28 cellular contexts compared by ENCODE assay signal in the genomic region with DNA sequence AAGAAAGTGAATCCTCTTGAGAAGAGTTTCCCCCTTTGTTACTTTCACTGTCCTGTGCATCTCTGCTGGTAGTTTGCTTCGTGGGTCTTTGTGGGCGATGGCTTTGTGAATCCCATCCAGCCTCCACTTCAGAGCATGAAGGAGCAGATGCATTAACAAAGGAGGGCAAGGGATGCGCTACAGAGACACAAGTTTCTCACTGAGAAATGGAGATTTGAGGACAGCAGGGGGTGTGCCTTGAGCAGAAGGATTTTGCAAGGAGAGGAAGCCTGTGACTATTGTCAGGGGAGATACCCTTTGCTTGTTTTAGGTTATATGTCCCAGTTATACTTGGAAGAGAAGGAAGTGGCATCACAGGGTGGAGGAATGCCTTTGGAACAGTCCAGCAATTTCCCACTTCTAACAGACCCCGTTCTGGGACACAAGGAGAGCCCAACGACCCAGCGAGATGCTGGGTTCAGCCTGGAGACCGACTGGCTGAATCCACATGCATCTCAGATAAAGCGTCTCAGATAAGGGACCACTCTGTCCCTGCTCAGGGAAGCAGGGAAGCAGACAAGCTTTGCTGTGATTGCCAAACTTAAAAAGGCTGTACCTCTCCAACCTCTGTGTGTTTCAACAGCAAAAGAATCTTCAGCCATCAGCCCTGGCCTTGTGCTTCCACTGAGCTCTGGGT.
"Had no signal": no experiment of that assay in that cellular context is flagged by ENCODE, and none has a peak within 500 bp of the region (broad histone marks: within the 10 kb centered on the region; RNA-seq: fewer than 3 reads in every experiment).

No MANE protein-coding gene starts in this region.

- H3K4me3 Mint-ChIP-seq: activated naive CD4-positive, alpha-beta T cell treated with anti-CD3 and anti-CD28 coated beads for 36 hours; activated naive CD8-positive, alpha-beta T cell treated with anti-CD3 and anti-CD28 coated beads for 36 hours; memory B cell; natural killer cell treated with Interleukin-12 subunit alpha and Interleukin-12 subunit beta and Interleukin-15 and Interleukin-18, amount 100 ng/mL, for 72 hours; stimulated activated effector memory CD8-positive, alpha-beta T cell treated with anti-CD3 and anti-CD28 coated beads, Interleukin-12 subunit alpha, Interleukin-12 subunit beta, amount 100 ng/mL, for 72 hours; T-helper 2 cell treated with Interferon-gamma antibody and Interleukin-4, amounts not matched to agents 5 μg/mL and 100 μg/mL, for 36 hours had no signal

- H3K27me3 Mint-ChIP-seq: activated naive CD8-positive, alpha-beta T cell treated with anti-CD3 and anti-CD28 coated beads for 36 hours; natural killer cell treated with Interleukin-12 subunit alpha and Interleukin-12 subunit beta and Interleukin-15 and Interleukin-18, amount 100 ng/mL, for 72 hours had no signal

- H3K27ac ChIP-seq: adrenal gland, body of pancreas, cardiac muscle cell, colonic mucosa, dorsolateral prefrontal cortex, gastroesophageal sphincter, hepatocyte, right lobe of liver, stomach, upper lobe of right lung had no signal

- H3K9me3 ChIP-seq: adrenal gland, body of pancreas, colonic mucosa, gastroesophageal sphincter, right lobe of liver, stomach, thyroid gland, upper lobe of right lung had no signal

- H3K36me3 Mint-ChIP-seq: activated naive CD8-positive, alpha-beta T cell treated with anti-CD3 and anti-CD28 coated beads for 36 hours; memory B cell; natural killer cell treated with Interleukin-12 subunit alpha and Interleukin-12 subunit beta and Interleukin-15 and Interleukin-18, amount 100 ng/mL, for 72 hours; stimulated activated effector memory CD8-positive, alpha-beta T cell treated with anti-CD3 and anti-CD28 coated beads, Interleukin-12 subunit alpha, Interleukin-12 subunit beta, amount 100 ng/mL, for 72 hours had no signal

- H3K4me2 ChIP-seq: hepatocyte had no signal

- H3K4me3 ChIP-seq: adrenal gland, body of pancreas, cardiac muscle cell, colonic mucosa, dorsolateral prefrontal cortex, gastroesophageal sphincter, hepatocyte, right lobe of liver, stomach, thyroid gland, upper lobe of right lung had no signal

- ATAC-seq: body of pancreas; gastroesophageal sphincter; natural killer cell treated with Interleukin-12 subunit alpha and Interleukin-12 subunit beta and Interleukin-15 and Interleukin-18, amount 100 ng/mL, for 72 hours; right lobe of liver; stimulated activated effector memory CD8-positive, alpha-beta T cell treated with anti-CD3 and anti-CD28 coated beads, Interleukin-12 subunit alpha, Interleukin-12 subunit beta, amount 100 ng/mL, for 72 hours; upper lobe of right lung had no signal

- H3K27ac Mint-ChIP-seq: activated naive CD4-positive, alpha-beta T cell treated with anti-CD3 and anti-CD28 coated beads for 36 hours; activated naive CD8-positive, alpha-beta T cell treated with anti-CD3 and anti-CD28 coated beads for 36 hours; memory B cell; natural killer cell treated with Interleukin-12 subunit alpha and Interleukin-12 subunit beta and Interleukin-15 and Interleukin-18, amount 100 ng/mL, for 72 hours; progenitor cell of endocrine pancreas; stimulated activated effector memory CD8-positive, alpha-beta T cell treated with anti-CD3 and anti-CD28 coated beads, Interleukin-12 subunit alpha, Interleukin-12 subunit beta, amount 100 ng/mL, for 72 hours; T-helper 2 cell treated with Interferon-gamma antibody and Interleukin-4, amounts not matched to agents 5 μg/mL and 100 μg/mL, for 36 hours had no signal

- H3K27me3 ChIP-seq: adrenal gland, body of pancreas, colonic mucosa, dorsolateral prefrontal cortex, gastroesophageal sphincter, hepatocyte, right lobe of liver, stomach, thyroid gland, upper lobe of right lung had no signal

- H3K4me1 ChIP-seq: body of pancreas, colonic mucosa, gastroesophageal sphincter, right lobe of liver, stomach had no signal

- H2AFZ ChIP-seq: hepatocyte had no signal

- H3K79me2 ChIP-seq: hepatocyte had no signal

- H3K9me3 Mint-ChIP-seq: natural killer cell treated with Interleukin-12 subunit alpha and Interleukin-12 subunit beta and Interleukin-15 and Interleukin-18, amount 100 ng/mL, for 72 hours; stimulated activated effector memory CD8-positive, alpha-beta T cell treated with anti-CD3 and anti-CD28 coated beads, Interleukin-12 subunit alpha, Interleukin-12 subunit beta, amount 100 ng/mL, for 72 hours had no signal

- H3K36me3 ChIP-seq: adrenal gland, cardiac muscle cell, colonic mucosa, gastroesophageal sphincter, right lobe of liver, stomach, thyroid gland, upper lobe of right lung had no signal

- DNase-seq: activated CD4-positive, alpha-beta T cell treated with anti-CD3 and anti-CD28 coated beads for 4 hours; activated CD4-positive, alpha-beta T cell treated with anti-CD3 and anti-CD28 coated beads, Interleukin-2, amount 50 U/mL, for 4 hours; activated CD8-positive, alpha-beta memory T cell treated with anti-CD3 and anti-CD28 coated beads for 24 hours; activated effector memory CD4-positive, alpha-beta T cell treated with anti-CD3 and anti-CD28 coated beads, Interleukin-2, amount 50 U/mL, for 16 hours; activated naive CD4-positive, alpha-beta T cell treated with anti-CD3 and anti-CD28 coated beads for 36 hours; activated naive CD8-positive, alpha-beta T cell treated with anti-CD3 and anti-CD28 coated beads for 36 hours; adrenal gland; aorta; body of pancreas; cerebellar nuclear complex; colonic mucosa; dorsolateral prefrontal cortex; effector memory CD4-positive, alpha-beta T cell; erythroblast; right lobe of liver; stimulated activated CD4-positive, alpha-beta T cell treated with anti-CD3 and anti-CD28 coated beads, Interleukin-4, amount 100 ng/mL, for 24 hours; stomach; T-helper 1 cell; thyroid gland; upper lobe of right lung had no signal
